Comparison of ENCODE assay signal across 12 cellular contexts in the genomic region with DNA sequence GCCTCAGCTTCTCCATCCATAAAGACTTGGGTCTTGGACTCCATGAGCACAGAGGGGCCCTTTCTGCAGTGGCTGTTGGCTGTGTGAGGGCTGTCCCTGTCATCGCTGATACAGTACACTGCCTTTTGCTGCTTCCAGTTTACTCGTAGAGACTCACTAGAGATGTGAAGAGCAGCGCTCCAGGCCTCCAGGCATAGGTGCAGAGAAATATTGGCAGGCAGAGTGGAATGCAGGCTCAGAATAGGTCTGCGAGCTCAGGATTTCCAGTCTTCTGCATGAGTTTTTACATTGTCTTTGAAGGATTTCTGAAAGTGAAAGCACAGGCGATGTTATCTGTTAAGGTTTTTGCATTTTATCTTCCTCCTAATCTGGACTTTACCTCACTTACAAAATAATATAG.
DNase-seq lines count a peak whose midpoint lies in the region; ATAC-seq, FAIRE-seq and TF ChIP-seq lines count a peak whose summit lies in the region.
"Had no signal": no experiment of that assay in that cellular context is flagged by ENCODE, and none has a peak within 500 bp of the region (broad histone marks: within the 10 kb centered on the region; RNA-seq: fewer than 3 reads in every experiment).

No MANE protein-coding gene starts in this region.

- H3K4me1 Mint-ChIP-seq in CD8-positive, alpha-beta T cell (ENCODE audit: low read depth): peaks cover 10% of the 10 kb centered on the region

- H3K4me2 ChIP-seq in GM12878 (ENCODE audit: control insufficient read depth, insufficient read depth): 0 out of 2 replicates have a peak overlapping the region, but pooled peaks have one; percentile 49

- H3K9ac ChIP-seq in GM12878 (ENCODE audit: control insufficient read depth, insufficient read depth, low read length) (no peak overlapping the region), mucosa of stomach (ENCODE audit: low read length) (peak overlapping the region; percentile 24)

- in situ Hi-C loops in HAP-1 (cut with MboI; ENCODE audit: low sequenced_read_pairs): no loop called here
- in situ Hi-C loops in GM12878 (cut with MboI): loop anchor here (10.0 kb wide), 1 partner anchor 345 kb away; the partner anchor contains the start of gene CEP135

- no peaks in the 10 kb centered on the region for H3K9me3 ChIP-seq in CD8-positive, alpha-beta T cell (ENCODE audit: low read length)
- peaks cover 3% of the 10 kb centered on the region; the same call in 1 of the 2 replicates for H3K9me3 ChIP-seq in HAP-1
- no peaks in the 10 kb centered on the region for H3K9me3 ChIP-seq in GM12878 (replicated peaks; ENCODE audit: control insufficient read depth, insufficient read depth, low read length)
- H3K9me3 ChIP-seq in mucosa of stomach (ENCODE audit: control insufficient read depth, low read length): no peaks in the 10 kb centered on the region

- peaks cover 2% of the 10 kb centered on the region for H3K9me3 Mint-ChIP-seq in CD8-positive, alpha-beta T cell

- CTCF ChIA-PET in CD8-positive, alpha-beta T cell (lab: Charles Lee): no interaction called here
- CTCF ChIA-PET in GM12878 (lab: Yijun Ruan, JAX): interaction anchor here (2.2 kb wide), 1 partner anchor 10 kb away, joined by 8 read pairs; no protein-coding TSS in a partner anchor

- SMC1A ChIA-PET in GM12878 (lab: Charles Lee; ENCODE audit: uncharacterized antibody, unreplicated experiment): interaction anchor here (0.6 to 1.9 kb wide), 3 partner anchors 10 to 371 kb away, joined by 3 to 5 read pairs (median 4); no protein-coding TSS in a partner anchor

- 72% methylated on average over 5 of the region's 5 CpGs for WGBS in GM12878 (ENCODE audit: insufficient coverage, insufficient replicate concordance, low lambda C conversion rate, missing lambda C conversion rate)

- no peak overlapping the region for H3K4me3 ChIP-seq in CD8-positive, alpha-beta T cell (ENCODE audit: low read depth, low read length)
- H3K4me3 ChIP-seq in HAP-1: no peak overlapping the region
- no peak overlapping the region for H3K4me3 ChIP-seq in GM12878
- no peak overlapping the region for H3K4me3 ChIP-seq in mucosa of stomach (ENCODE audit: low read length)
- H3K4me3 ChIP-seq in H7 (ENCODE audit: insufficient read depth, low read depth, low read length): no peak overlapping the region

- H3K4me3 Mint-ChIP-seq in CD8-positive, alpha-beta T cell: peak overlapping the region; percentile 33
- H3K4me3 Mint-ChIP-seq: neural crest cell had no signal

- FAIRE-seq in GM12878 (lab: Jason Lieb, UNC): no peak

- BruUV-seq in GM12878 (replicated peaks; lab: Mats Ljungman, UMichigan): no TSS peak

- H3K4me1 ChIP-seq in CD8-positive, alpha-beta T cell (ENCODE audit: insufficient read depth, low read length): peaks cover 4% of the 10 kb centered on the region
- peaks cover 10% of the 10 kb centered on the region for H3K4me1 ChIP-seq in HAP-1
- H3K4me1 ChIP-seq in GM12878 (ENCODE audit: control insufficient read depth, insufficient read depth, low read length): no peaks in the 10 kb centered on the region
- peaks cover 21% of the 10 kb centered on the region for H3K4me1 ChIP-seq in mucosa of stomach (ENCODE audit: control insufficient read depth, insufficient read depth, low read length)

- no peak for TF ChIP-seq CTCF in CD8-positive, alpha-beta T cell (IDR thresholded peaks at IDR 0.05)
- no peak for TF ChIP-seq CTCF in GM12878 (IDR thresholded peaks at IDR 0.05 in 2 of 3, conservative IDR thresholded peaks at IDR 0.05 in 1 of 3; ENCODE audit: control insufficient read depth in 2 of 3, extremely low read depth in 1 of 3, insufficient read depth in 1 of 3, low read depth in 3 of 3, low read length in 3 of 3)

- no peak for DNase-seq in CD8-positive, alpha-beta T cell
- DNase-seq in HAP-1 (ENCODE audit: low spot score in 2 of 2) (peak; percentile 50 to 57), GM12878 (ENCODE audit: low read depth, low spot score) (no peak), NCI-H187 treated with DMSO at 0.1 percent for 48 hours (lab: John Stamatoyannopoulos, UW) (no peak), NCI-H128 (lab: John Stamatoyannopoulos, UW; ENCODE audit: unreplicated experiment) (no peak), H7 (no peak)
- DNase-seq in activated CD4-positive, CD25-positive, alpha-beta regulatory T cell treated with anti-CD3 and anti-CD28 coated beads, Interleukin-2, amount 50 U/mL, for 72 hours: no peak
- DNase-seq: activated CD4-positive, alpha-beta T cell treated with anti-CD3 and anti-CD28 coated beads, Interleukin-2, amount 50 U/mL, for 1 hour; amniotic stem cell; NCI-H510A had no signal

- no peaks in the 10 kb centered on the region for H4K20me1 ChIP-seq in GM12878 (ENCODE audit: control insufficient read depth, insufficient read depth)

- peaks cover 2% of the 10 kb centered on the region for H3K27me3 Mint-ChIP-seq in CD8-positive, alpha-beta T cell (ENCODE audit: low read depth)

- no peak for TF ChIP-seq RAD21 in GM12878 (IDR thresholded peaks at IDR 0.05; ENCODE audit: insufficient read depth, low read depth, low read length)

- H3K36me3 ChIP-seq in CD8-positive, alpha-beta T cell (ENCODE audit: insufficient read depth, low read length): no peaks in the 10 kb centered on the region
- H3K36me3 ChIP-seq in HAP-1 (replicated peaks) (no peaks in the 10 kb centered on the region), GM12878 (ENCODE audit: control insufficient read depth in 2 of 2, insufficient read depth in 2 of 2, low read length in 1 of 2) (no peaks in the 10 kb centered on the region), mucosa of stomach (ENCODE audit: control insufficient read depth, insufficient read depth, low read length) (no peaks in the 10 kb centered on the region), H7 (replicated peaks; ENCODE audit: control insufficient read depth, insufficient read depth, low read length) (no peaks in the 10 kb centered on the region)

- intact Hi-C loops in CD8-positive, alpha-beta T cell (cut with DNase I, micrococcal nuclease): loop anchor here in 1 of 2 experiments (5.0 kb wide), 1 partner anchor 978 kb away; no protein-coding TSS in a partner anchor
- intact Hi-C loops in GM12878 (cut with micrococcal nuclease; ENCODE audit: unreplicated experiment): no loop called here

- no peak overlapping the region for H3K27ac Mint-ChIP-seq in CD8-positive, alpha-beta T cell

- no peak for ATAC-seq in CD8-positive, alpha-beta T cell
- ATAC-seq in GM12878: no peak; the same call in 1 of the 3 replicates

- TF ChIP-seq EP300 in GM12878 (IDR thresholded peaks at IDR 0.05; ENCODE audit: borderline replicate concordance in 1 of 2, control insufficient read depth in 1 of 2, low read depth in 2 of 2, low read length in 2 of 2): no peak

- TF ChIP-seq POLR2A in GM12878 (IDR thresholded peaks at IDR 0.05; ENCODE audit: low read depth, low read length): no peak

- RAD21 ChIA-PET in GM12878 (lab: Charles Lee; ENCODE audit: unreplicated experiment): no interaction called here

- no peak overlapping the region for H2AFZ ChIP-seq in GM12878 (ENCODE audit: control insufficient read depth, low read depth, low read length)

- POLR2A ChIA-PET in CD8-positive, alpha-beta T cell (lab: Charles Lee): no interaction called here
- POLR2A ChIA-PET in GM12878 (lab: Charles Lee): no interaction called here

- no peaks in the 10 kb centered on the region for H3K27me3 ChIP-seq in CD8-positive, alpha-beta T cell (ENCODE audit: insufficient read depth, low read length)
- no peaks in the 10 kb centered on the region for H3K27me3 ChIP-seq in HAP-1 (ENCODE audit: low read depth)
- no peaks in the 10 kb centered on the region for H3K27me3 ChIP-seq in GM12878 (replicated peaks in 1 of 2; ENCODE audit: control insufficient read depth in 2 of 2, insufficient read depth in 2 of 2, low read length in 1 of 2)
- H3K27me3 ChIP-seq in mucosa of stomach (ENCODE audit: control insufficient read depth, insufficient read depth, low read length): no peaks in the 10 kb centered on the region
- no peaks in the 10 kb centered on the region for H3K27me3 ChIP-seq in H7 (ENCODE audit: control insufficient read depth, insufficient read depth, low read length)

- no peak overlapping the region for H3K27ac ChIP-seq in CD8-positive, alpha-beta T cell (ENCODE audit: low read depth, low read length)
- no peak overlapping the region for H3K27ac ChIP-seq in GM12878 (ENCODE audit: control insufficient read depth, insufficient read depth)

- H3K79me2 ChIP-seq in GM12878 (ENCODE audit: control insufficient read depth, insufficient read depth, low read length): no peaks in the 10 kb centered on the region

- no peaks in the 10 kb centered on the region for H3K36me3 Mint-ChIP-seq in CD8-positive, alpha-beta T cell

TF ChIP-seq in GM12878, 131 proteins besides CTCF, POLR2A, EP300 and RAD21:
- TF ChIP-seq E4F1 (IDR thresholded peaks at IDR 0.05; ENCODE audit: borderline replicate concordance, partially characterized antibody) (no peak), MEF2A (IDR thresholded peaks at IDR 0.05; ENCODE audit: insufficient read depth, low read depth, low read length) (no peak), FOS (IDR thresholded peaks at IDR 0.05; ENCODE audit: borderline replicate concordance, extremely low read depth, insufficient read length) (no peak), RELA (IDR thresholded peaks at IDR 0.05; ENCODE audit: borderline replicate concordance, partially characterized antibody) (no peak), FOXM1 (IDR thresholded peaks at IDR 0.05; ENCODE audit: low read depth, low read length) (no peak), POLR2AphosphoS2 (IDR thresholded peaks at IDR 0.05; ENCODE audit: low read depth, low read length) (no peak)
TF ChIP-seq in GM12878: peak in this region for 0.

Comparison
In these comparisons a context has a peak if more than half of its experiments do, and no peak if none do; other contexts are left out.
1. DNase-seq: peak in HAP-1 (2 of 2); none in CD8-positive, alpha-beta T cell (0 of 7), GM12878 (single experiment), NCI-H187 treated with DMSO at 0.1 percent for 48 hours (single experiment), NCI-H128 (single experiment), activated CD4-positive, CD25-positive, alpha-beta regulatory T cell treated with anti-CD3 and anti-CD28 coated beads, Interleukin-2, amount 50 U/mL, for 72 hours (single experiment) and H7 (single experiment).